ENCODE assay signal across 10 cellular contexts in genomic region chr3:66386925-66387650, GRCh38.
DNase-seq lines count a peak whose midpoint lies in the region; ATAC-seq, FAIRE-seq and TF ChIP-seq lines count a peak whose summit lies in the region.
"Had no signal": no experiment of that assay in that cellular context is flagged by ENCODE, and none has a peak within 500 bp of the region (broad histone marks: within the 10 kb centered on the region; RNA-seq: fewer than 3 reads in every experiment).

No MANE protein-coding gene starts in this region.

- no peak for FAIRE-seq in D721Med (lab: Jason Lieb, UNC)
- FAIRE-seq: G401.6 had no signal

- ATAC-seq in GM18508 (IDR thresholded peaks at IDR 0.05; ENCODE audit: insufficient read depth, unreplicated experiment), result peak; percentile 31
- ATAC-seq in GM21717 (IDR thresholded peaks at IDR 0.05; ENCODE audit: unreplicated experiment), result peak; percentile 40
- peak; percentile 24 for ATAC-seq in HG03558 (IDR thresholded peaks at IDR 0.05; ENCODE audit: extremely low read depth, unreplicated experiment)
- no peak for ATAC-seq in body of pancreas

- intact Hi-C loops in body of pancreas (cut with DNase I), result no loop called here

- TF ChIP-seq POLR2A in body of pancreas (IDR thresholded peaks at IDR 0.05), result no peak

- H3K4me1 ChIP-seq in body of pancreas, result no peaks in the 10 kb centered on the region

- 83 to 98% methylated on average over 7 of the region's 7 CpGs for WGBS in body of pancreas, 2 donors

- H3K27ac ChIP-seq in body of pancreas, result no peak overlapping the region

- H3K27me3 ChIP-seq in body of pancreas, result no peaks in the 10 kb centered on the region

- TF ChIP-seq CTCF in D721Med (IDR thresholded peaks at IDR 0.05; ENCODE audit: insufficient read depth, missing control alignments) (no peak), body of pancreas (IDR thresholded peaks at IDR 0.05) (no peak)

- peaks cover 0 to 5% (median 0%) of the 10 kb centered on the region in 3 donors for H3K9me3 ChIP-seq in body of pancreas
- H3K9me3 ChIP-seq: mucosa of descending colon had no signal

- DNase-seq in medulla oblongata (ENCODE audit: extremely low spot score) (peak; percentile 74), GDM1 (lab: John Stamatoyannopoulos, UW) (no peak), NCI-H187 (lab: John Stamatoyannopoulos, UW) (no peak), D721Med (ENCODE audit: insufficient read length, low spot score) (no peak), body of pancreas (no peak)

- H3K36me3 ChIP-seq in body of pancreas (replicated peaks in 1 of 2; ENCODE audit: insufficient read depth in 1 of 2, low read depth in 2 of 2), result peaks cover 26 to 36% of the 10 kb centered on the region in 2 donors

- no peak overlapping the region for H3K4me3 ChIP-seq in body of pancreas
- H3K4me3 ChIP-seq: mucosa of descending colon had no signal
